In the genomic region with DNA sequence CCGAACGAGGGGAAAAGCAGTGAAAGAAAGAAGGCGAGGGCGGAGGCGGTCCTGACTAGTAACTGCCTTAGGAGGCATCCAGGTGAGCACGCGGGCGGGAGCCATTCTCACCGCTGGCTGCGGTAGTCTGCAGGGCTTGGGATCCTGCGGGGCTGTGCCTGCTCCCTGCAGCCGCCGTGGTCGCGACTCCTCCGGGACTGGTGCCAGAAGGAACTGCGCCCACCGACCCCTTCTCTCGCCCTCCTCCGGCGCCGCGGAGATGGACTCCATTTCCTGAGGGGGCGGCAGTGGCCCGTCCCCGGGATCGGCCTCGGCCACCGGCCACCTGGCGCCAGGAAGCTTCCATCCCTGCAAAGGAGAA, we compare ENCODE assay signal across 1 cellular context.
TF ChIP-seq lines count a peak whose summit lies in the region.

No MANE protein-coding gene starts in this region.

TF ChIP-seq in K562, 482 proteins besides CTCF, POLR2A, EP300 and RAD21:
- 0 out of 2 replicates have a peak, but pooled peaks have one; percentile 37 for TF ChIP-seq MGA (IDR thresholded peaks at IDR 0.05)
- TF ChIP-seq, protein P1, sequence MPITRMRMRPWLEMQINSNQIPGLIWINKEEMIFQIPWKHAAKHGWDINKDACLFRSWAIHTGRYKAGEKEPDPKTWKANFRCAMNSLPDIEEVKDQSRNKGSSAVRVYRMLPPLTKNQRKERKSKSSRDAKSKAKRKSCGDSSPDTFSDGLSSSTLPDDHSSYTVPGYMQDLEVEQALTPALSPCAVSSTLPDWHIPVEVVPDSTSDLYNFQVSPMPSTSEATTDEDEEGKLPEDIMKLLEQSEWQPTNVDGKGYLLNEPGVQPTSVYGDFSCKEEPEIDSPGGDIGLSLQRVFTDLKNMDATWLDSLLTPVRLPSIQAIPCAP (CRISPR knock-in tag; IDR thresholded peaks at IDR 0.05; ENCODE audit: borderline replicate concordance) = no peak
- TF ChIP-seq PHF20 (IDR thresholded peaks at IDR 0.05; ENCODE audit: partially characterized antibody) = no peak
- no peak for TF ChIP-seq CBX8 (IDR thresholded peaks at IDR 0.05; ENCODE audit: borderline replicate concordance, extremely low read depth, low read depth, low read length, poor library complexity, severe bottlenecking)
- peak; percentile 49 for TF ChIP-seq L3MBTL2 (IDR thresholded peaks at IDR 0.05)
- TF ChIP-seq YY1 (IDR thresholded peaks at IDR 0.05; ENCODE audit: borderline replicate concordance in 1 of 3, control insufficient read depth in 1 of 3, extremely low read depth in 1 of 3, insufficient read depth in 3 of 3, insufficient read length in 1 of 3, insufficient replicate concordance in 2 of 3, low read depth in 1 of 3, low read length in 2 of 3) = peak in 1 of 3 experiments; percentile 72
- no peak for TF ChIP-seq KDM1A (IDR thresholded peaks at IDR 0.05)
- 0 out of 2 replicates have a peak, but pooled peaks have one; percentile 17 for TF ChIP-seq RUNX1 (IDR thresholded peaks at IDR 0.05; ENCODE audit: low read depth)
- peak; percentile 18; the same call in 1 of the 2 replicates for TF ChIP-seq ZNF511 (CRISPR knock-in tag; IDR thresholded peaks at IDR 0.05)
- TF ChIP-seq EGR1 (conservative IDR thresholded peaks at IDR 0.05) = peak; percentile 47
- TF ChIP-seq RBM22 (IDR thresholded peaks at IDR 0.05; ENCODE audit: low read depth, low read length, poor library complexity, severe bottlenecking) = no peak
- no peak for TF ChIP-seq FOXP1 (CRISPR knock-in tag; IDR thresholded peaks at IDR 0.05)
- TF ChIP-seq CTBP1 (IDR thresholded peaks at IDR 0.05; ENCODE audit: borderline replicate concordance) = peak; percentile 57; the same call in 1 of the 2 replicates
- TF ChIP-seq, protein P2, sequence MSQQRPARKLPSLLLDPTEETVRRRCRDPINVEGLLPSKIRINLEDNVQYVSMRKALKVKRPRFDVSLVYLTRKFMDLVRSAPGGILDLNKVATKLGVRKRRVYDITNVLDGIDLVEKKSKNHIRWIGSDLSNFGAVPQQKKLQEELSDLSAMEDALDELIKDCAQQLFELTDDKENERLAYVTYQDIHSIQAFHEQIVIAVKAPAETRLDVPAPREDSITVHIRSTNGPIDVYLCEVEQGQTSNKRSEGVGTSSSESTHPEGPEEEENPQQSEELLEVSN (IDR thresholded peaks at IDR 0.05; ENCODE audit: borderline replicate concordance in 1 of 2, extremely low read depth in 1 of 2, insufficient read depth in 1 of 2, insufficient read length in 1 of 2, low read depth in 1 of 2, low read length in 1 of 2, poor library complexity in 1 of 2, severe bottlenecking in 1 of 2) = peak; percentile 33 to 67
- TF ChIP-seq NR2C2 (CRISPR knock-in tag; IDR thresholded peaks at IDR 0.05) = no peak
- no peak for TF ChIP-seq NR2C2 (tag; IDR thresholded peaks at IDR 0.05)
- no peak for TF ChIP-seq POLR3A (IDR thresholded peaks at IDR 0.05; ENCODE audit: borderline replicate concordance, extremely low read depth, insufficient read depth, insufficient read length)
- peak; percentile 31 for TF ChIP-seq NFIC (IDR thresholded peaks at IDR 0.05)
- 0 out of 2 replicates have a peak, but pooled peaks have one; percentile 26 for TF ChIP-seq ZC3H4 (CRISPR knock-in tag; IDR thresholded peaks at IDR 0.05; ENCODE audit: borderline replicate concordance)
